In the genomic region with DNA sequence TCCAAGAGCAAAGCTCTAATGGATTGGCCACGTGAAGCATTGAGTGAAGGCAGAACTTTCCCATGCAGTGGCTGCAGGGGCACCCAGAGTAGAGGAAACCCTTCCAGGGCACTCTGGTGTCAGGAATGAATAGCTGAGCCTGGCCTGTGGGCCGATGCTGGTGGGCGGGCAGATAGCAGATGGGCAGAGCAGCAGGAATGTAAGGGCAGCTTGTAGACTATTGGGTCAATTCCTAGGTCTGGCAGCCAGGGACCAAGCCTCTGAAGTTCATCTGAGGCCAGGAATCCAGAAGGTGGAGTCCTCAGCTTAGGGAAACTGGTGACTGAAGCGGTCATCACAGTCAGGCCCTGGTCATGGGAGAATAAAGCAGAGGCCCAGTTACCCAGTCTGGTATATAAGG, we compare ENCODE assay signal across 21 cellular contexts.
"Had no signal": no experiment of that assay in that cellular context is flagged by ENCODE, and none has a peak within 500 bp of the region (broad histone marks: within the 10 kb centered on the region; RNA-seq: fewer than 3 reads in every experiment).

No MANE protein-coding gene starts in this region.

- H3K27me3 Mint-ChIP-seq: progenitor cell of endocrine pancreas had no signal

- ATAC-seq: left colon; left lung; lower lobe of right lung; naive thymus-derived CD4-positive, alpha-beta T cell; sciatic nerve; stimulated activated effector memory CD8-positive, alpha-beta T cell treated with anti-CD3 and anti-CD28 coated beads, Interleukin-12 subunit alpha, Interleukin-12 subunit beta, amount 100 ng/mL, for 72 hours; upper lobe of right lung had no signal

- H3K9me3 Mint-ChIP-seq: immature natural killer cell; natural killer cell treated with Interleukin-12 subunit alpha and Interleukin-12 subunit beta and Interleukin-15 and Interleukin-18, amount 100 ng/mL, for 72 hours; stimulated activated effector memory CD8-positive, alpha-beta T cell treated with anti-CD3 and anti-CD28 coated beads, Interleukin-12 subunit alpha, Interleukin-12 subunit beta, amount 100 ng/mL, for 72 hours; stimulated activated naive CD8-positive, alpha-beta T cell treated with anti-CD3 and anti-CD28 coated beads, Interleukin-15, Interleukin-2, amounts not matched to agents 100 ng/mL and 50 ng/mL, for 24 hours had no signal

- H3K36me3 Mint-ChIP-seq: immature natural killer cell; naive thymus-derived CD4-positive, alpha-beta T cell; natural killer cell treated with Interleukin-12 subunit alpha and Interleukin-12 subunit beta and Interleukin-15 and Interleukin-18, amount 100 ng/mL, for 72 hours; stimulated activated effector memory CD8-positive, alpha-beta T cell treated with anti-CD3 and anti-CD28 coated beads, Interleukin-12 subunit alpha, Interleukin-12 subunit beta, amount 100 ng/mL, for 72 hours had no signal

- H3K27ac Mint-ChIP-seq: immature natural killer cell; natural killer cell treated with Interleukin-12 subunit alpha and Interleukin-12 subunit beta and Interleukin-15 and Interleukin-18, amount 100 ng/mL, for 72 hours; progenitor cell of endocrine pancreas; stimulated activated effector memory CD8-positive, alpha-beta T cell treated with anti-CD3 and anti-CD28 coated beads, Interleukin-12 subunit alpha, Interleukin-12 subunit beta, amount 100 ng/mL, for 72 hours; stimulated activated naive CD8-positive, alpha-beta T cell treated with anti-CD3 and anti-CD28 coated beads, Interleukin-15, Interleukin-2, amounts not matched to agents 100 ng/mL and 50 ng/mL, for 24 hours had no signal

- H3K4me1 Mint-ChIP-seq: immature natural killer cell; naive thymus-derived CD4-positive, alpha-beta T cell; stimulated activated effector memory CD8-positive, alpha-beta T cell treated with anti-CD3 and anti-CD28 coated beads, Interleukin-12 subunit alpha, Interleukin-12 subunit beta, amount 100 ng/mL, for 72 hours had no signal

- DNase-seq: hypothalamus; immature natural killer cell; kidney; left colon; left lung; lower lobe of right lung; mammary epithelial cell; mesenchymal stem cell; naive thymus-derived CD4-positive, alpha-beta T cell; ovary; small intestine; spleen; stimulated activated CD4-positive, alpha-beta T cell treated with anti-CD3 and anti-CD28 coated beads, Interleukin-4, amount 100 ng/mL, for 24 hours; stimulated activated naive CD4-positive, alpha-beta T cell; tibial artery; upper lobe of right lung had no signal

- H3K4me3 Mint-ChIP-seq: immature natural killer cell; naive thymus-derived CD4-positive, alpha-beta T cell; natural killer cell treated with Interleukin-12 subunit alpha and Interleukin-12 subunit beta and Interleukin-15 and Interleukin-18, amount 100 ng/mL, for 72 hours; stimulated activated effector memory CD8-positive, alpha-beta T cell treated with anti-CD3 and anti-CD28 coated beads, Interleukin-12 subunit alpha, Interleukin-12 subunit beta, amount 100 ng/mL, for 72 hours; stimulated activated naive CD8-positive, alpha-beta T cell treated with anti-CD3 and anti-CD28 coated beads, Interleukin-15, Interleukin-2, amounts not matched to agents 100 ng/mL and 50 ng/mL, for 24 hours had no signal
